In genomic region chr2:201883970-201884369, GRCh38 we compare ENCODE assay signal across 14 cellular contexts.
"Had no signal": no experiment of that assay in that cellular context is flagged by ENCODE, and none has a peak within 500 bp of the region (broad histone marks: within the 10 kb centered on the region; RNA-seq: fewer than 3 reads in every experiment).

No MANE protein-coding gene starts in this region.

- H3K36me3 ChIP-seq: thoracic aorta had no signal

- H3K27ac ChIP-seq: epithelial cell of prostate, thoracic aorta had no signal

- H3K27ac Mint-ChIP-seq: activated B cell treated with CpG ODN at 0.5 μM for 24 hours; activated CD4-positive, alpha-beta T cell treated with anti-CD3 and anti-CD28 coated beads, Interleukin-2, amount 10 ng/mL, durations not matched to agents 24 days and 14 days; activated T-helper 17 cell treated with anti-CD3 and anti-CD28 coated beads, Interleukin-2, amount 50 U/mL, for 72 hours; effector memory CD8-positive, alpha-beta T cell; naive thymus-derived CD8-positive, alpha-beta T cell; stimulated activated naive CD8-positive, alpha-beta T cell treated with anti-CD3 and anti-CD28 coated beads, Interleukin-15, amount 100 ng/mL, for 72 hours had no signal

- H3K4me3 ChIP-seq: thoracic aorta had no signal

- DNase-seq: activated B cell treated with CpG ODN at 0.5 μM for 24 hours; activated CD4-positive, alpha-beta T cell treated with anti-CD3 and anti-CD28 coated beads, Interleukin-2, amount 10 ng/mL, durations not matched to agents 24 days and 14 days; activated CD8-positive, alpha-beta memory T cell treated with anti-CD3 and anti-CD28 coated beads for 24 hours; activated naive CD4-positive, alpha-beta T cell treated with anti-CD3 and anti-CD28 coated beads, Interleukin-2, amount 50 U/mL, for 16 hours; effector memory CD8-positive, alpha-beta T cell; hypothalamus; naive thymus-derived CD8-positive, alpha-beta T cell; occipital lobe; stimulated activated CD4-positive, alpha-beta T cell treated with anti-CD3 and anti-CD28 coated beads, Interleukin-4, amount 100 ng/mL, for 4 hours; stimulated activated naive CD8-positive, alpha-beta T cell treated with anti-CD3 and anti-CD28 coated beads, Interleukin-15, amount 100 ng/mL, for 72 hours had no signal

- H3K9me3 ChIP-seq: thoracic aorta had no signal

- ATAC-seq: activated T-helper 17 cell treated with anti-CD3 and anti-CD28 coated beads, Interleukin-2, amount 50 U/mL, for 72 hours; effector memory CD8-positive, alpha-beta T cell; naive thymus-derived CD8-positive, alpha-beta T cell; stimulated activated naive CD8-positive, alpha-beta T cell treated with anti-CD3 and anti-CD28 coated beads, Interleukin-15, amount 100 ng/mL, for 72 hours had no signal

- H3K9me3 Mint-ChIP-seq: activated B cell treated with CpG ODN at 0.5 μM for 24 hours; activated CD4-positive, alpha-beta T cell treated with anti-CD3 and anti-CD28 coated beads, Interleukin-2, amount 10 ng/mL, durations not matched to agents 24 days and 14 days; activated T-helper 17 cell treated with anti-CD3 and anti-CD28 coated beads, Interleukin-2, amount 50 U/mL, for 72 hours; central memory CD8-positive, alpha-beta T cell; effector memory CD8-positive, alpha-beta T cell; naive thymus-derived CD8-positive, alpha-beta T cell; stimulated activated naive CD8-positive, alpha-beta T cell treated with anti-CD3 and anti-CD28 coated beads, Interleukin-15, amount 100 ng/mL, for 72 hours had no signal

- H3K4me3 Mint-ChIP-seq: activated B cell treated with CpG ODN at 0.5 μM for 24 hours; activated CD4-positive, alpha-beta T cell treated with anti-CD3 and anti-CD28 coated beads, Interleukin-2, amount 10 ng/mL, durations not matched to agents 24 days and 14 days; activated T-helper 17 cell treated with anti-CD3 and anti-CD28 coated beads, Interleukin-2, amount 50 U/mL, for 72 hours; central memory CD8-positive, alpha-beta T cell; effector memory CD8-positive, alpha-beta T cell; naive thymus-derived CD8-positive, alpha-beta T cell; stimulated activated naive CD8-positive, alpha-beta T cell treated with anti-CD3 and anti-CD28 coated beads, Interleukin-15, amount 100 ng/mL, for 72 hours had no signal
